ENCODE assay signal across 21 cellular contexts in genomic region chr22:47836957-47837356, GRCh38.
DNase-seq lines count a peak whose midpoint lies in the region; TF ChIP-seq lines count a peak whose summit lies in the region.
"Had no signal": no experiment of that assay in that cellular context is flagged by ENCODE, and none has a peak within 500 bp of the region (broad histone marks: within the 10 kb centered on the region; RNA-seq: fewer than 3 reads in every experiment).

No MANE protein-coding gene starts in this region.

- H3K9me3 Mint-ChIP-seq in mesothelial cell of epicardium: peaks cover 35% of the 10 kb centered on the region
- H3K9me3 Mint-ChIP-seq: CD8-positive, alpha-beta T cell had no signal

- DNase-seq in AG08395 (ENCODE audit: low spot score) (peak; percentile 13), M059J (ENCODE audit: low read depth) (peak; percentile 65), SW480 (ENCODE audit: low spot score) (peak; percentile 46), iris pigment epithelial cell (ENCODE audit: low read depth) (peak; percentile 5), mesothelial cell of epicardium (ENCODE audit: low spot score in 2 of 2, unreplicated experiment in 2 of 2) (no peak), testis (no peak), iPS-NIHi7 (ENCODE audit: extremely low spot score) (no peak), T-helper 1 cell (no peak)
- DNase-seq: ACHN; activated gamma-delta T cell; aorta; CD8-positive, alpha-beta T cell; HCEC 1CT; head of caudate nucleus; midbrain; NCI-H510A treated with DMSO at 0.1 percent for 48 hours; nucleus accumbens; sigmoid colon; stimulated activated CD4-positive, alpha-beta T cell treated with anti-CD3 and anti-CD28 coated beads, Interleukin-4, amount 100 ng/mL, for 4 hours; transverse colon had no signal

- H3K4me3 Mint-ChIP-seq in mesothelial cell of epicardium: no peak overlapping the region
- H3K4me3 Mint-ChIP-seq: CD8-positive, alpha-beta T cell; WTC11 had no signal

- H3K27ac Mint-ChIP-seq in mesothelial cell of epicardium: no peak overlapping the region
- H3K27ac Mint-ChIP-seq: CD8-positive, alpha-beta T cell; WTC11 had no signal

- H3K4me3 ChIP-seq in testis: no peak overlapping the region
- H3K4me3 ChIP-seq: sigmoid colon, transverse colon had no signal

- H3K27me3 Mint-ChIP-seq in mesothelial cell of epicardium (ENCODE audit: low read depth): no peaks in the 10 kb centered on the region

- TF ChIP-seq CTCF in mesothelial cell of epicardium (IDR thresholded peaks at IDR 0.05; ENCODE audit: unreplicated experiment) (no peak), testis (IDR thresholded peaks at IDR 0.05) (no peak)

- peaks cover 9% of the 10 kb centered on the region for H3K4me1 Mint-ChIP-seq in mesothelial cell of epicardium
- H3K4me1 Mint-ChIP-seq: WTC11 had no signal

- H3K4me1 ChIP-seq in testis: no peaks in the 10 kb centered on the region
- H3K4me1 ChIP-seq: sigmoid colon, transverse colon had no signal

- no peaks in the 10 kb centered on the region for H3K36me3 ChIP-seq in testis (ENCODE audit: low read depth, missing control alignments)
- H3K36me3 ChIP-seq: sigmoid colon, transverse colon had no signal

- H3K27me3 ChIP-seq in testis: no peaks in the 10 kb centered on the region

- TF ChIP-seq POLR2A in testis (IDR thresholded peaks at IDR 0.05): no peak

- intact Hi-C loops in testis (cut with DNase I; ENCODE audit: low total_unique reads): no loop called here

- no peaks in the 10 kb centered on the region for H3K9me3 ChIP-seq in testis
- H3K9me3 ChIP-seq: sigmoid colon, transverse colon had no signal

- WGBS in testis, 2 donors: 87 to 94% methylated on average over 2 of the region's 2 CpGs

- H3K36me3 Mint-ChIP-seq in mesothelial cell of epicardium: no peaks in the 10 kb centered on the region
- H3K36me3 Mint-ChIP-seq: CD8-positive, alpha-beta T cell; WTC11 had no signal

- H3K27ac ChIP-seq in testis: no peak overlapping the region
- H3K27ac ChIP-seq: sigmoid colon, transverse colon had no signal

Comparison
In these comparisons a context has a peak if more than half of its experiments do, and no peak if none do; other contexts are left out.
1. DNase-seq: peak in AG08395 (single experiment), M059J (single experiment), SW480 (single experiment) and iris pigment epithelial cell (single experiment); none in mesothelial cell of epicardium (0 of 2), testis (single experiment), iPS-NIHi7 (single experiment) and T-helper 1 cell (0 of 5).